Comparison of ENCODE assay signal across 8 cellular contexts in genomic region chr5:178230879-178231735, GRCh38. TPM values are rescaled to one million over a fixed set of nuclear protein-coding genes. Genes with fewer than 3 reads are reported as not detected.
DNase-seq lines count a peak whose midpoint lies in the region; ATAC-seq, FAIRE-seq and TF ChIP-seq lines count a peak whose summit lies in the region.

No MANE protein-coding gene starts in this region.

- H3K4me1 ChIP-seq in CD8-positive, alpha-beta T cell (ENCODE audit: insufficient read depth, low read length) = peaks cover 48% of the 10 kb centered on the region
- peaks cover 21% of the 10 kb centered on the region for H3K4me1 ChIP-seq in Panc1 (ENCODE audit: control insufficient read depth, insufficient read depth, low read length)
- H3K4me1 ChIP-seq in esophagus muscularis mucosa = peaks cover 31 to 43% (median 37%) of the 10 kb centered on the region in 4 donors
- H3K4me1 ChIP-seq in neuronal stem cell (ENCODE audit: control insufficient read depth in 2 of 2, insufficient read depth in 1 of 2, low read depth in 1 of 2, low read length in 2 of 2) = peaks cover 6 to 14% of the 10 kb centered on the region in 2 donors

- POLR2A ChIA-PET in CD8-positive, alpha-beta T cell (lab: Charles Lee) = interaction anchor here (1.1 kb wide), 1 partner anchor 27 kb away, joined by 7 read pairs; the partner anchor contains the start of gene HNRNPAB
- POLR2A ChIA-PET in Panc1 (lab: Charles Lee) = interaction anchor here (0.7 to 1.2 kb wide), 2 partner anchors 15 to 20 kb away, joined by 3 to 9 read pairs; no protein-coding TSS in a partner anchor

- no peaks in the 10 kb centered on the region for H3K9me3 ChIP-seq in CD8-positive, alpha-beta T cell (ENCODE audit: low read length)
- H3K9me3 ChIP-seq in Panc1 (ENCODE audit: control insufficient read depth, insufficient read depth, low read depth, low read length) = no peaks in the 10 kb centered on the region
- H3K9me3 ChIP-seq in esophagus muscularis mucosa = no peaks in the 10 kb centered on the region
- peaks cover 0 to 5% of the 10 kb centered on the region in 2 donors for H3K9me3 ChIP-seq in neuronal stem cell (replicated peaks in 1 of 2; ENCODE audit: control insufficient read depth in 2 of 2, insufficient read depth in 1 of 2, low read depth in 1 of 2, low read length in 2 of 2)

- no peak overlapping the region for H3K4ac ChIP-seq in neuronal stem cell (ENCODE audit: low read length)

- intact Hi-C loops in CD8-positive, alpha-beta T cell (cut with DNase I, micrococcal nuclease) = loop anchor here (5.0 to 10.0 kb wide), 5 partner anchors 234 to 1464 kb away; partner anchors contain the start of genes CANX (in 1 of the 2), CLK4 (in 1 of the 2), ZNF354A (in 1 of the 2) and ZNF354B (in 1 of the 2)
- intact Hi-C loops in Panc1 (cut with micrococcal nuclease; ENCODE audit: unreplicated experiment) (no loop called here), esophagus muscularis mucosa (cut with DNase I) (no loop called here)

- FAIRE-seq in RCC 7860 (lab: Jason Lieb, UNC) = no peak

- TF ChIP-seq CTCF in CD8-positive, alpha-beta T cell (IDR thresholded peaks at IDR 0.05) = no peak
- TF ChIP-seq CTCF in Panc1 (IDR thresholded peaks at IDR 0.05) = no peak
- TF ChIP-seq CTCF in esophagus muscularis mucosa (IDR thresholded peaks at IDR 0.05) = no peak

- H3K27ac ChIP-seq in CD8-positive, alpha-beta T cell (ENCODE audit: low read depth, low read length) = peak overlapping the region; percentile 78
- peak overlapping the region; percentile 89 for H3K27ac ChIP-seq in Panc1 (ENCODE audit: low read length)
- peak overlapping the region; percentile 94 to 99 (median 97) for H3K27ac ChIP-seq in esophagus muscularis mucosa (replicated peaks in 1 of 4)
- H3K27ac ChIP-seq in neuronal stem cell (replicated peaks; ENCODE audit: low read length) = no peak overlapping the region

- H3K9me3 Mint-ChIP-seq in CD8-positive, alpha-beta T cell = no peaks in the 10 kb centered on the region

- H4K8ac ChIP-seq in neuronal stem cell (ENCODE audit: low read depth, low read length) = peak overlapping the region; percentile 4

- no peak for TF ChIP-seq POLR2A in esophagus muscularis mucosa (IDR thresholded peaks at IDR 0.05; ENCODE audit: low read depth)

- peak overlapping the region; percentile 6 for H2AK5ac ChIP-seq in neuronal stem cell (ENCODE audit: low read depth, low read length)

- peak overlapping the region; percentile 81 for H3K4me3 Mint-ChIP-seq in CD8-positive, alpha-beta T cell

- WGBS in esophagus muscularis mucosa = 71% methylated on average over 13 of the region's 14 CpGs
- WGBS in neuronal stem cell (ENCODE audit: extremely low coverage in 2 of 2, insufficient read length in 2 of 2, insufficient replicate concordance in 1 of 2), 2 donors = no CpG with 5 or more reads among the region's 14 CpGs

- H2BK12ac ChIP-seq in neuronal stem cell (ENCODE audit: low read length) = no peak overlapping the region

- ATAC-seq in CD8-positive, alpha-beta T cell = no peak
- ATAC-seq in Panc1 (no peak), GM18498 (IDR thresholded peaks at IDR 0.05; ENCODE audit: unreplicated experiment) (no peak)

- H3K36me3 ChIP-seq in CD8-positive, alpha-beta T cell (ENCODE audit: insufficient read depth, low read length) = peaks cover 21% of the 10 kb centered on the region
- H3K36me3 ChIP-seq in Panc1 (ENCODE audit: control insufficient read depth, insufficient read depth, low read length) = peaks cover 2% of the 10 kb centered on the region; the same call in 1 of the 2 replicates
- H3K36me3 ChIP-seq in esophagus muscularis mucosa = peaks cover 20 to 50% (median 41%) of the 10 kb centered on the region in 4 donors
- H3K36me3 ChIP-seq in neuronal stem cell (replicated peaks in 1 of 2; ENCODE audit: control insufficient read depth in 2 of 2, insufficient read depth in 2 of 2, low read length in 2 of 2) = peaks cover 28 to 53% of the 10 kb centered on the region in 2 donors

- H4K91ac ChIP-seq in neuronal stem cell (ENCODE audit: low read depth, low read length, poor library complexity) = no peak overlapping the region

- no peak overlapping the region for H3K9ac ChIP-seq in neuronal stem cell (ENCODE audit: low read depth, low read length, poor library complexity)

- TF ChIP-seq EP300 in esophagus muscularis mucosa (IDR thresholded peaks at IDR 0.05) = no peak

- H2AFZ ChIP-seq in neuronal stem cell (ENCODE audit: low read length) = no peak overlapping the region

- H3K4me2 ChIP-seq in neuronal stem cell (ENCODE audit: insufficient read depth, low read length, poor library complexity, severe bottlenecking) = peak overlapping the region; percentile 92

- peak overlapping the region; percentile 17 for H2BK120ac ChIP-seq in neuronal stem cell (ENCODE audit: low read depth, low read length)

- no peak overlapping the region for H2BK15ac ChIP-seq in neuronal stem cell (ENCODE audit: low read length)

- CTCF ChIA-PET in CD8-positive, alpha-beta T cell (lab: Charles Lee) = interaction anchor here (1.1 kb wide), 1 partner anchor 19 kb away, joined by 3 read pairs; no protein-coding TSS in a partner anchor
- CTCF ChIA-PET in Panc1 (lab: Charles Lee) = interaction anchor here (0.7 kb wide), 2 partner anchors 19 to 252 kb away, joined by 4 to 6 read pairs; no protein-coding TSS in a partner anchor

- H3K79me1 ChIP-seq in neuronal stem cell (ENCODE audit: low read depth, low read length) = peaks cover 9% of the 10 kb centered on the region

- in situ Hi-C loops in Panc1 (cut with HindIII; ENCODE audit: low pct_unique_long_range_greater_than_20kb, low sequenced_read_pairs) = no loop called here

- H3K36me3 Mint-ChIP-seq in CD8-positive, alpha-beta T cell = peaks cover 54% of the 10 kb centered on the region

- no peak overlapping the region for H3K18ac ChIP-seq in neuronal stem cell (ENCODE audit: low read length)

- no peak overlapping the region for H2BK5ac ChIP-seq in neuronal stem cell (ENCODE audit: low read length)

- BruUV-seq in Panc1 (replicated peaks; lab: Mats Ljungman, UMichigan) = TSS peak; percentile 56

- peak overlapping the region; percentile 59 for H3K14ac ChIP-seq in neuronal stem cell (ENCODE audit: low read length)

- peak overlapping the region; percentile 75 for H3K27ac Mint-ChIP-seq in CD8-positive, alpha-beta T cell

- H3K4me1 Mint-ChIP-seq in CD8-positive, alpha-beta T cell (ENCODE audit: low read depth) = peaks cover 74% of the 10 kb centered on the region

- no peak overlapping the region for H3K23ac ChIP-seq in neuronal stem cell (ENCODE audit: low read depth, low read length, poor library complexity)

- no peak for DNase-seq in CD8-positive, alpha-beta T cell
- DNase-seq in Panc1 (ENCODE audit: low read depth, low spot score) (no peak), esophagus muscularis mucosa (ENCODE audit: extremely low spot score) (no peak), neuronal stem cell (ENCODE audit: low spot score) (no peak), COLO668 (lab: John Stamatoyannopoulos, UW; ENCODE audit: unreplicated experiment) (no peak), RCC 7860 (ENCODE audit: low spot score) (no peak)
- no peak for DNase-seq in stimulated activated naive CD4-positive, alpha-beta T cell treated with Interleukin-2 at 50 U/mL for 16 hours (lab: John Stamatoyannopoulos, UW)

- no peaks in the 10 kb centered on the region for H3K27me3 ChIP-seq in CD8-positive, alpha-beta T cell (ENCODE audit: insufficient read depth, low read length)
- H3K27me3 ChIP-seq in Panc1 (ENCODE audit: control insufficient read depth, insufficient read depth, low read length) (no peaks in the 10 kb centered on the region), esophagus muscularis mucosa (no peaks in the 10 kb centered on the region), neuronal stem cell (ENCODE audit: control insufficient read depth in 3 of 3, insufficient read depth in 3 of 3, low read depth in 1 of 3, low read length in 3 of 3) (no peaks in the 10 kb centered on the region)

- H3K27me3 Mint-ChIP-seq in CD8-positive, alpha-beta T cell (ENCODE audit: low read depth) = no peaks in the 10 kb centered on the region

- H3K4me3 ChIP-seq in CD8-positive, alpha-beta T cell (ENCODE audit: low read depth, low read length) = peak overlapping the region; percentile 87
- H3K4me3 ChIP-seq in Panc1 (ENCODE audit: low read depth in 2 of 2, low read length in 2 of 2) (peak overlapping the region; percentile 78 to 86), esophagus muscularis mucosa (peak overlapping the region; percentile 89 to 95 (median 92)), neuronal stem cell (ENCODE audit: low read length in 2 of 2) (peak overlapping the region; percentile 75 to 93)

RNA-seq across cellular contexts. Expression of gene PHYKPL, which starts 1.5 kb away (rescaled TPM):
- 10 to 100 TPM; 82.8 to 90.3 TPM for total RNA-seq in CD8-positive, alpha-beta T cell
- 43.2 TPM for total RNA-seq in Panc1 (2021; ENCODE audit: unreplicated experiment)
- polyA plus RNA-seq in Panc1 (2012; ENCODE audit: insufficient read length) = 35.9 TPM
- total RNA-seq in esophagus muscularis mucosa = 10 to 100 TPM; 27.4 to 45.1 (median 37.5) TPM
- polyA plus RNA-seq in neuronal stem cell (2013, experiment 1 of 2) = 13.6 TPM
- polyA plus RNA-seq in neuronal stem cell (2013, experiment 2 of 2) = 13.2 TPM

RNA-seq across cellular contexts. Expression of gene HNRNPAB, which starts 26.8 kb away (rescaled TPM):
- 10 to 100 TPM; 67.3 to 76.2 TPM for total RNA-seq in CD8-positive, alpha-beta T cell
- 273 TPM for total RNA-seq in Panc1 (2021; ENCODE audit: unreplicated experiment)
- 251 TPM for polyA plus RNA-seq in Panc1 (2012; ENCODE audit: insufficient read length)
- total RNA-seq in esophagus muscularis mucosa = 100 to 1,000 TPM in 3 of 4 donors, 10 to 100 TPM in 1; 98.4 to 135 (median 104) TPM
- 252 TPM for polyA plus RNA-seq in neuronal stem cell (2013, experiment 1 of 2)
- 248 TPM for polyA plus RNA-seq in neuronal stem cell (2013, experiment 2 of 2)

RNA-seq across cellular contexts. Expression of gene GMCL2, which starts 43.9 kb away (rescaled TPM):
- total RNA-seq in CD8-positive, alpha-beta T cell = not detected
- total RNA-seq in Panc1 (2021; ENCODE audit: unreplicated experiment) (not detected), esophagus muscularis mucosa (not detected)
- polyA plus RNA-seq in Panc1 (2012; ENCODE audit: insufficient read length) = not detected
- not detected for polyA plus RNA-seq in neuronal stem cell (2013, experiment 1 of 2)
- polyA plus RNA-seq in neuronal stem cell (2013, experiment 2 of 2) = not detected

Comparison
In these comparisons a context has a peak if more than half of its experiments do, and no peak if none do; other contexts are left out.
1. intact Hi-C loops: an anchor here in CD8-positive, alpha-beta T cell (5.0 to 10.0 kb wide); none called in Panc1 and esophagus muscularis mucosa.